24 cellular contexts compared by ENCODE assay signal in the genomic region with DNA sequence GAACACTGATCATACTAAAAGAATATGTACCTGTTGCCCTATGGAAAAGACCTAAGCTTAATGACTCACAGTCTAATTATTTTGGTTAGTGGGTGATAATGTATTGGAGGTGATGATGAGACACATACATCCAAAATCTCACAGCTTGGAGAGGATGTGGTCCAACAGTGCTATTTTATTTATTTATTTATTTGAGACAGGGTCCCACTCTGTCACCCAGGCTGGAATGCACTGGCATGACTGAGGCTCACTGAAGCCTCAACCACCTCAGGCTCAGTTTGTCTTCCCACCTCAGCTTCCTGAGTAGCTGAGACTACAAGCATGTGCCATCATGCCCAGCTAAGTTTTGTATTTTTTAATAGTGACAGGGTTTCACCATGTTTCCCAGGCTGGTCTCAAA. TPM values are rescaled to one million over a fixed set of nuclear protein-coding genes. Genes with fewer than 3 reads are reported as not detected.
DNase-seq lines count a peak whose midpoint lies in the region; ATAC-seq and TF ChIP-seq lines count a peak whose summit lies in the region.
"Had no signal": no experiment of that assay in that cellular context is flagged by ENCODE, and none has a peak within 500 bp of the region (broad histone marks: within the 10 kb centered on the region; RNA-seq: fewer than 3 reads in every experiment).

No MANE protein-coding gene starts in this region.

- H4K20me1 ChIP-seq in DND-41 (ENCODE audit: insufficient read depth, low read length): no peaks in the 10 kb centered on the region

- TF ChIP-seq CTCF in DND-41 (IDR thresholded peaks at IDR 0.05; ENCODE audit: borderline replicate concordance, extremely low read depth, low read length, poor library complexity, severe bottlenecking): no peak
- TF ChIP-seq CTCF in coronary artery (IDR thresholded peaks at IDR 0.05): no peak
- no peak for TF ChIP-seq CTCF in neural crest cell (conservative IDR thresholded peaks at IDR 0.05)

- CTCF ChIA-PET in CD8-positive, alpha-beta memory T cell (lab: Charles Lee): no interaction called here

- peaks cover 13% of the 10 kb centered on the region for H3K4me1 ChIP-seq in CD8-positive, alpha-beta memory T cell (ENCODE audit: insufficient read depth, low read length)
- peaks cover 69% of the 10 kb centered on the region for H3K4me1 ChIP-seq in DND-41 (ENCODE audit: insufficient read depth, low read length)

- POLR2A ChIA-PET in CD8-positive, alpha-beta memory T cell (lab: Charles Lee): no interaction called here

- H3K36me3 ChIP-seq in CD8-positive, alpha-beta memory T cell (ENCODE audit: insufficient read depth, low read length): no peaks in the 10 kb centered on the region
- H3K36me3 ChIP-seq in DND-41 (ENCODE audit: insufficient read depth, low read length): peaks cover 12% of the 10 kb centered on the region; the same call in 1 of the 2 replicates

- no peaks in the 10 kb centered on the region for H3K9me3 ChIP-seq in CD8-positive, alpha-beta memory T cell (ENCODE audit: low read length)
- H3K9me3 ChIP-seq in DND-41 (ENCODE audit: insufficient read depth, low read length, severe bottlenecking): no peaks in the 10 kb centered on the region
- H3K9me3 ChIP-seq: thyroid gland had no signal

- no peaks in the 10 kb centered on the region for H3K9me3 Mint-ChIP-seq in CD8-positive, alpha-beta memory T cell
- H3K9me3 Mint-ChIP-seq in neural crest cell: no peaks in the 10 kb centered on the region
- H3K9me3 Mint-ChIP-seq: activated B cell treated with CpG ODN at 0.5 μM for 24 hours; activated naive CD4-positive, alpha-beta T cell treated with anti-CD3 and anti-CD28 coated beads, Interleukin-2, amount 10 ng/mL, durations not matched to agents 7 days and 5 days; activated T-cell treated with anti-CD3 and anti-CD28 coated beads, Interleukin-2, amount 50 U/mL, for 4 hours; CD4-positive, alpha-beta memory T cell; mesothelial cell of epicardium; nephron progenitor cell; stimulated activated naive B cell treated with anti-CD40 and anti-IgM and Interleukin-4, amounts not matched to agents 10 μg/mL and 1 μg/mL and 100 μg/mL, for 72 hours had no signal

- ATAC-seq in DND-41 (ENCODE audit: insufficient read depth, low read depth): peak; percentile 73
- ATAC-seq: esophagus mucosa; GM12878; K562; left colon; stimulated activated naive B cell treated with anti-CD40 and anti-IgM and Interleukin-4, amounts not matched to agents 10 μg/mL and 1 μg/mL and 100 μg/mL, for 72 hours had no signal

- H3K4me2 ChIP-seq in DND-41 (ENCODE audit: insufficient read depth, low read length): peak overlapping the region; percentile 52

- H3K36me3 Mint-ChIP-seq in CD8-positive, alpha-beta memory T cell: peaks cover 0 to 24% (median 21%) of the 10 kb centered on the region in 3 donors
- no peaks in the 10 kb centered on the region for H3K36me3 Mint-ChIP-seq in neural crest cell (ENCODE audit: low read depth)

- DNase-seq in CD8-positive, alpha-beta memory T cell: no peak
- peak; percentile 76 for DNase-seq in DND-41
- no peak for DNase-seq in coronary artery (ENCODE audit: low spot score)
- no peak for DNase-seq in neural crest cell (ENCODE audit: low read depth, low spot score)
- no peak for DNase-seq in DMS114 treated with DMSO at 0.1 percent for 48 hours (lab: John Stamatoyannopoulos, UW; ENCODE audit: unreplicated experiment)
- DNase-seq in dedifferentiated amniotic fluid mesenchymal stem cell (ENCODE audit: extremely low spot score): no peak
- DNase-seq in NCI-H1092 (lab: John Stamatoyannopoulos, UW): no peak
- DNase-seq: activated B cell treated with CpG ODN at 0.5 μM for 24 hours; activated naive CD4-positive, alpha-beta T cell treated with anti-CD3 and anti-CD28 coated beads, Interleukin-2, amount 10 ng/mL, durations not matched to agents 7 days and 5 days; activated T-cell treated with anti-CD3 and anti-CD28 coated beads, Interleukin-2, amount 50 U/mL, for 4 hours; effector CD8-positive, alpha-beta T cell; left colon; NCI-H1930; NCI-H748 treated with DMSO at 0.1 percent for 48 hours; nephron progenitor cell; stimulated activated naive B cell treated with anti-CD40 and anti-IgM and Interleukin-4, amounts not matched to agents 10 μg/mL and 1 μg/mL and 100 μg/mL, for 72 hours; T1000 had no signal

- H3K27me3 Mint-ChIP-seq in CD8-positive, alpha-beta memory T cell: no peaks in the 10 kb centered on the region
- no peaks in the 10 kb centered on the region for H3K27me3 Mint-ChIP-seq in neural crest cell (ENCODE audit: low read depth)
- H3K27me3 Mint-ChIP-seq: activated B cell treated with CpG ODN at 0.5 μM for 24 hours; activated naive CD4-positive, alpha-beta T cell treated with anti-CD3 and anti-CD28 coated beads, Interleukin-2, amount 10 ng/mL, durations not matched to agents 7 days and 5 days; CD4-positive, alpha-beta memory T cell; stimulated activated naive B cell treated with anti-CD40 and anti-IgM and Interleukin-4, amounts not matched to agents 10 μg/mL and 1 μg/mL and 100 μg/mL, for 72 hours had no signal

- no peak overlapping the region for H3K27ac ChIP-seq in CD8-positive, alpha-beta memory T cell (ENCODE audit: low read depth, low read length)
- H3K27ac ChIP-seq in DND-41 (ENCODE audit: low read length): peak overlapping the region; percentile 87
- H3K27ac ChIP-seq in coronary artery: peak overlapping the region; percentile 16 to 29
- H3K27ac ChIP-seq: parathyroid adenoma, thyroid gland had no signal

- H3K4me3 ChIP-seq in CD8-positive, alpha-beta memory T cell (ENCODE audit: low read length): no peak overlapping the region
- no peak overlapping the region; a peak in 1 of 4 replicates for H3K4me3 ChIP-seq in DND-41 (ENCODE audit: low read depth in 1 of 2, low read length in 2 of 2)
- no peak overlapping the region for H3K4me3 ChIP-seq in coronary artery
- H3K4me3 ChIP-seq: GM12878, K562, thyroid gland had no signal

- peaks cover 45 to 63% (median 53%) of the 10 kb centered on the region in 3 donors for H3K4me1 Mint-ChIP-seq in CD8-positive, alpha-beta memory T cell
- H3K4me1 Mint-ChIP-seq in neural crest cell: peaks cover 15% of the 10 kb centered on the region

- no peaks in the 10 kb centered on the region for H3K27me3 ChIP-seq in CD8-positive, alpha-beta memory T cell (ENCODE audit: insufficient read depth, low read length, poor library complexity, severe bottlenecking)
- H3K27me3 ChIP-seq in DND-41 (ENCODE audit: insufficient read depth, low read length, poor library complexity): no peaks in the 10 kb centered on the region
- H3K27me3 ChIP-seq: thyroid gland had no signal

- H2AFZ ChIP-seq in DND-41 (ENCODE audit: low read depth, low read length): no peak overlapping the region
- H2AFZ ChIP-seq: parathyroid adenoma had no signal

- H3K4me3 Mint-ChIP-seq in CD8-positive, alpha-beta memory T cell: peak overlapping the region in 2 of 7 donors; percentile 54 to 74
- H3K4me3 Mint-ChIP-seq in neural crest cell: no peak overlapping the region
- H3K4me3 Mint-ChIP-seq: activated B cell treated with CpG ODN at 0.5 μM for 24 hours; activated naive CD4-positive, alpha-beta T cell treated with anti-CD3 and anti-CD28 coated beads, Interleukin-2, amount 10 ng/mL, durations not matched to agents 7 days and 5 days; activated T-cell treated with anti-CD3 and anti-CD28 coated beads, Interleukin-2, amount 50 U/mL, for 4 hours; mesothelial cell of epicardium; nephron progenitor cell; stimulated activated naive B cell treated with anti-CD40 and anti-IgM and Interleukin-4, amounts not matched to agents 10 μg/mL and 1 μg/mL and 100 μg/mL, for 72 hours had no signal

- peaks cover 78% of the 10 kb centered on the region for H3K79me2 ChIP-seq in DND-41 (ENCODE audit: insufficient read depth, low read length)

- H3K27ac Mint-ChIP-seq in CD8-positive, alpha-beta memory T cell: peak overlapping the region in 5 of 8 donors; percentile 11 to 95 (median 67)
- peak overlapping the region; percentile 73 for H3K27ac Mint-ChIP-seq in neural crest cell (ENCODE audit: unreplicated experiment)
- H3K27ac Mint-ChIP-seq: activated B cell treated with CpG ODN at 0.5 μM for 24 hours; activated naive CD4-positive, alpha-beta T cell treated with anti-CD3 and anti-CD28 coated beads, Interleukin-2, amount 10 ng/mL, durations not matched to agents 7 days and 5 days; mesothelial cell of epicardium; stimulated activated naive B cell treated with anti-CD40 and anti-IgM and Interleukin-4, amounts not matched to agents 10 μg/mL and 1 μg/mL and 100 μg/mL, for 72 hours had no signal

- H3K9ac ChIP-seq in DND-41 (ENCODE audit: low read depth, low read length): peak overlapping the region; percentile 50
- H3K9ac ChIP-seq: parathyroid adenoma had no signal

RNA-seq across cellular contexts. Expression of a gene that starts 35.0 kb away (rescaled TPM):
- 10 to 100 TPM; 13.4 to 18.0 TPM for total RNA-seq in CD8-positive, alpha-beta memory T cell
- 23.5 TPM for polyA plus RNA-seq in CD8-positive, alpha-beta memory T cell
- 38.7 and 42.1 TPM in 2 replicates for total RNA-seq in neural crest cell
- polyA plus RNA-seq: K562 had no signal
